ENCODE assay signal across 1 cellular context in the genomic region with DNA sequence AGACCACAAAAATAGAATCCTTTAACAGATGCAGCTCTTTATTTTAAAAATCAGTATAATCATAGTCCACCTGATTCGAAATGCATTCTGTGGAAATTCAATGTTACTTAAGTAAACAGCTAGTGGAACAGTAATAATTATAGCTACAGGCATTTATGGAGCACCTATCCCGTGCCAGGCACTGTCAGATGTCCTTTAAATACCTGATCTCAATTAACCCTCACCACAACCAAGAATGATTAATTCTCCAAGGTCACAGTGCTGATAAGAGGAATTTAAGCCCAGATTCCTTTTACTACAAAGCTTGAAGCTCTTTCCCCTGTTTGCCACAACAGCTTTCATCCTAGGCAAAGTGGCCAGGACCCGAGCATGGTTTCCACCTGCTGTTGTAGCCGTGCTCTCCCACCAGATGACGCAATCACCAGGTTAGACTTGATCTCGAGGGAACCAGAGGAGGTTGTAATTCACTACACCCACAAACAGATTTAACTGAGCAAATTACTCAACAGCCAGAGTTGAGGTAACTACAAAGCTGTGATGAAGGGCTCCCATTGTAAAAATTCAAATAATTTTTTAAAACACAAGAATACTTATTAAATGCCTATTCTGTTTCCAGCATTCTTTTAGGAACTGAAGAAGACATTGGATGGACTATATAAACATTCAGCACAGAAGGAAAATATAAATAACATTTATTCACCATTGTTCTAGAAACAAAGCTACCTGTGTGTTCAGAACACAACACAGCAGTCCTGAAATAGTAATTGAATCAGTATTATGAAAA.
A peak's percentile ranks its signal among the peaks of the same experiment; 100 is the strongest.
TF ChIP-seq lines count a peak whose summit lies in the region.

No MANE protein-coding gene starts in this region.

TF ChIP-seq in HepG2, 621 proteins besides CTCF, POLR2A, EP300 and RAD21 (continued from another document and continues in another):
- TF ChIP-seq NBN (conservative IDR thresholded peaks at IDR 0.05) (no peak), SP1 (IDR thresholded peaks at IDR 0.05) (no peak), SP1 (CRISPR knock-in tag; IDR thresholded peaks at IDR 0.05) (no peak), SMAD1 (CRISPR knock-in tag; IDR thresholded peaks at IDR 0.05; ENCODE audit: borderline replicate concordance, low read depth) (no peak), ZFYVE20 (CRISPR knock-in tag; IDR thresholded peaks at IDR 0.05; ENCODE audit: borderline replicate concordance, low read depth) (no peak), ZMYM2 (CRISPR knock-in tag; IDR thresholded peaks at IDR 0.05) (no peak), FOXA1 (IDR thresholded peaks at IDR 0.05) (no peak), FOXA1 (CRISPR knock-in tag; IDR thresholded peaks at IDR 0.05) (0 out of 2 replicates have a peak, but pooled peaks have one; percentile 12), TBX3 (IDR thresholded peaks at IDR 0.05; ENCODE audit: borderline replicate concordance) (no peak), GATA4 (IDR thresholded peaks at IDR 0.05; ENCODE audit: borderline replicate concordance, low read depth) (no peak), IKZF4 (CRISPR knock-in tag; IDR thresholded peaks at IDR 0.05; ENCODE audit: borderline replicate concordance, low read depth, not compliant biosample characterization) (no peak), TBL1XR1 (IDR thresholded peaks at IDR 0.05; ENCODE audit: borderline replicate concordance, low read length, partially characterized antibody) (no peak), SIN3A (IDR thresholded peaks at IDR 0.05; ENCODE audit: borderline replicate concordance, low read depth, low read length) (no peak), HMG20A (CRISPR knock-in tag; IDR thresholded peaks at IDR 0.05; ENCODE audit: borderline replicate concordance) (no peak), SNAPC2 (CRISPR knock-in tag; IDR thresholded peaks at IDR 0.05) (no peak), RFX5 (IDR thresholded peaks at IDR 0.05; ENCODE audit: low read depth, low read length) (no peak), TOE1 (CRISPR knock-in tag; IDR thresholded peaks at IDR 0.05) (no peak), KAT8 (CRISPR knock-in tag; IDR thresholded peaks at IDR 0.05) (peak; percentile 49; the same call in 1 of the 2 replicates), ZNF224 (CRISPR knock-in tag; IDR thresholded peaks at IDR 0.05) (no peak), PPARG (CRISPR knock-in tag; conservative IDR thresholded peaks at IDR 0.05) (no peak), SMARCC2 (IDR thresholded peaks at IDR 0.05) (no peak), NRL (CRISPR knock-in tag; IDR thresholded peaks at IDR 0.05; ENCODE audit: borderline replicate concordance) (no peak), TBP (CRISPR knock-in tag; IDR thresholded peaks at IDR 0.05) (no peak), BRD4 (CRISPR knock-in tag; IDR thresholded peaks at IDR 0.05) (no peak), ZNF263 (CRISPR knock-in tag; IDR thresholded peaks at IDR 0.05) (no peak), RARG (CRISPR knock-in tag; IDR thresholded peaks at IDR 0.05; ENCODE audit: low read depth) (no peak), MTA3 (CRISPR knock-in tag; IDR thresholded peaks at IDR 0.05) (no peak), ZNF883 (CRISPR knock-in tag; IDR thresholded peaks at IDR 0.05; ENCODE audit: not compliant biosample characterization) (no peak), ELF1 (CRISPR knock-in tag; IDR thresholded peaks at IDR 0.05) (no peak), ZNF615 (CRISPR knock-in tag; IDR thresholded peaks at IDR 0.05; ENCODE audit: borderline replicate concordance) (no peak), FOXO1 (CRISPR knock-in tag; IDR thresholded peaks at IDR 0.05) (no peak), ZNF567 (CRISPR knock-in tag; IDR thresholded peaks at IDR 0.05; ENCODE audit: borderline replicate concordance) (no peak)
- TF ChIP-seq, protein P1, sequence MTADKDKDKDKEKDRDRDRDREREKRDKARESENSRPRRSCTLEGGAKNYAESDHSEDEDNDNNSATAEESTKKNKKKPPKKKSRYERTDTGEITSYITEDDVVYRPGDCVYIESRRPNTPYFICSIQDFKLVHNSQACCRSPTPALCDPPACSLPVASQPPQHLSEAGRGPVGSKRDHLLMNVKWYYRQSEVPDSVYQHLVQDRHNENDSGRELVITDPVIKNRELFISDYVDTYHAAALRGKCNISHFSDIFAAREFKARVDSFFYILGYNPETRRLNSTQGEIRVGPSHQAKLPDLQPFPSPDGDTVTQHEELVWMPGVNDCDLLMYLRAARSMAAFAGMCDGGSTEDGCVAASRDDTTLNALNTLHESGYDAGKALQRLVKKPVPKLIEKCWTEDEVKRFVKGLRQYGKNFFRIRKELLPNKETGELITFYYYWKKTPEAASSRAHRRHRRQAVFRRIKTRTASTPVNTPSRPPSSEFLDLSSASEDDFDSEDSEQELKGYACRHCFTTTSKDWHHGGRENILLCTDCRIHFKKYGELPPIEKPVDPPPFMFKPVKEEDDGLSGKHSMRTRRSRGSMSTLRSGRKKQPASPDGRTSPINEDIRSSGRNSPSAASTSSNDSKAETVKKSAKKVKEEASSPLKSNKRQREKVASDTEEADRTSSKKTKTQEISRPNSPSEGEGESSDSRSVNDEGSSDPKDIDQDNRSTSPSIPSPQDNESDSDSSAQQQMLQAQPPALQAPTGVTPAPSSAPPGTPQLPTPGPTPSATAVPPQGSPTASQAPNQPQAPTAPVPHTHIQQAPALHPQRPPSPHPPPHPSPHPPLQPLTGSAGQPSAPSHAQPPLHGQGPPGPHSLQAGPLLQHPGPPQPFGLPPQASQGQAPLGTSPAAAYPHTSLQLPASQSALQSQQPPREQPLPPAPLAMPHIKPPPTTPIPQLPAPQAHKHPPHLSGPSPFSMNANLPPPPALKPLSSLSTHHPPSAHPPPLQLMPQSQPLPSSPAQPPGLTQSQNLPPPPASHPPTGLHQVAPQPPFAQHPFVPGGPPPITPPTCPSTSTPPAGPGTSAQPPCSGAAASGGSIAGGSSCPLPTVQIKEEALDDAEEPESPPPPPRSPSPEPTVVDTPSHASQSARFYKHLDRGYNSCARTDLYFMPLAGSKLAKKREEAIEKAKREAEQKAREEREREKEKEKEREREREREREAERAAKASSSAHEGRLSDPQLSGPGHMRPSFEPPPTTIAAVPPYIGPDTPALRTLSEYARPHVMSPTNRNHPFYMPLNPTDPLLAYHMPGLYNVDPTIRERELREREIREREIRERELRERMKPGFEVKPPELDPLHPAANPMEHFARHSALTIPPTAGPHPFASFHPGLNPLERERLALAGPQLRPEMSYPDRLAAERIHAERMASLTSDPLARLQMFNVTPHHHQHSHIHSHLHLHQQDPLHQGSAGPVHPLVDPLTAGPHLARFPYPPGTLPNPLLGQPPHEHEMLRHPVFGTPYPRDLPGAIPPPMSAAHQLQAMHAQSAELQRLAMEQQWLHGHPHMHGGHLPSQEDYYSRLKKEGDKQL (CRISPR knock-in tag; IDR thresholded peaks at IDR 0.05; ENCODE audit: low read depth) = no peak
- TF ChIP-seq, protein P2, sequence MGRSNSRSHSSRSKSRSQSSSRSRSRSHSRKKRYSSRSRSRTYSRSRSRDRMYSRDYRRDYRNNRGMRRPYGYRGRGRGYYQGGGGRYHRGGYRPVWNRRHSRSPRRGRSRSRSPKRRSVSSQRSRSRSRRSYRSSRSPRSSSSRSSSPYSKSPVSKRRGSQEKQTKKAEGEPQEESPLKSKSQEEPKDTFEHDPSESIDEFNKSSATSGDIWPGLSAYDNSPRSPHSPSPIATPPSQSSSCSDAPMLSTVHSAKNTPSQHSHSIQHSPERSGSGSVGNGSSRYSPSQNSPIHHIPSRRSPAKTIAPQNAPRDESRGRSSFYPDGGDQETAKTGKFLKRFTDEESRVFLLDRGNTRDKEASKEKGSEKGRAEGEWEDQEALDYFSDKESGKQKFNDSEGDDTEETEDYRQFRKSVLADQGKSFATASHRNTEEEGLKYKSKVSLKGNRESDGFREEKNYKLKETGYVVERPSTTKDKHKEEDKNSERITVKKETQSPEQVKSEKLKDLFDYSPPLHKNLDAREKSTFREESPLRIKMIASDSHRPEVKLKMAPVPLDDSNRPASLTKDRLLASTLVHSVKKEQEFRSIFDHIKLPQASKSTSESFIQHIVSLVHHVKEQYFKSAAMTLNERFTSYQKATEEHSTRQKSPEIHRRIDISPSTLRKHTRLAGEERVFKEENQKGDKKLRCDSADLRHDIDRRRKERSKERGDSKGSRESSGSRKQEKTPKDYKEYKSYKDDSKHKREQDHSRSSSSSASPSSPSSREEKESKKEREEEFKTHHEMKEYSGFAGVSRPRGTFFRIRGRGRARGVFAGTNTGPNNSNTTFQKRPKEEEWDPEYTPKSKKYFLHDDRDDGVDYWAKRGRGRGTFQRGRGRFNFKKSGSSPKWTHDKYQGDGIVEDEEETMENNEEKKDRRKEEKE (IDR thresholded peaks at IDR 0.05) = no peak
- TF ChIP-seq, protein P3, sequence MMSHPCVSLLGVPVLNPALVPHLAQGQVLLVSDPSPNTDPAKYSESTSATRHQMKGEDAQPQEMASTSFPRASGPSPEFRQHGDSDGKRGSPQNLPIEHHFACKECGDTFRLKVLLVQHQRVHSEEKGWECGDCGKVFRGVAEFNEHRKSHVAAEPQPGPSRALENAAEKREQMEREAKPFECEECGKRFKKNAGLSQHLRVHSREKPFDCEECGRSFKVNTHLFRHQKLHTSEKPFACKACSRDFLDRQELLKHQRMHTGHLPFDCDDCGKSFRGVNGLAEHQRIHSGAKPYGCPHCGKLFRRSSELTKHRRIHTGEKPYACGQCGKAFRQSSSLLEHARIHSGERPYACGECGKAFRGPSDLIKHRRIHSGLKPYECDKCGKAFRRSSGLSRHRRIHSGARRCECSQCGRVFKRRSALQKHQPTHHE (CRISPR knock-in tag; IDR thresholded peaks at IDR 0.05; ENCODE audit: borderline replicate concordance) = no peak
- TF ChIP-seq, protein P4, sequence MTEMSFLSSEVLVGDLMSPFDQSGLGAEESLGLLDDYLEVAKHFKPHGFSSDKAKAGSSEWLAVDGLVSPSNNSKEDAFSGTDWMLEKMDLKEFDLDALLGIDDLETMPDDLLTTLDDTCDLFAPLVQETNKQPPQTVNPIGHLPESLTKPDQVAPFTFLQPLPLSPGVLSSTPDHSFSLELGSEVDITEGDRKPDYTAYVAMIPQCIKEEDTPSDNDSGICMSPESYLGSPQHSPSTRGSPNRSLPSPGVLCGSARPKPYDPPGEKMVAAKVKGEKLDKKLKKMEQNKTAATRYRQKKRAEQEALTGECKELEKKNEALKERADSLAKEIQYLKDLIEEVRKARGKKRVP (CRISPR knock-in tag; IDR thresholded peaks at IDR 0.05) = peak; percentile 70 to 95
- TF ChIP-seq, protein P5, sequence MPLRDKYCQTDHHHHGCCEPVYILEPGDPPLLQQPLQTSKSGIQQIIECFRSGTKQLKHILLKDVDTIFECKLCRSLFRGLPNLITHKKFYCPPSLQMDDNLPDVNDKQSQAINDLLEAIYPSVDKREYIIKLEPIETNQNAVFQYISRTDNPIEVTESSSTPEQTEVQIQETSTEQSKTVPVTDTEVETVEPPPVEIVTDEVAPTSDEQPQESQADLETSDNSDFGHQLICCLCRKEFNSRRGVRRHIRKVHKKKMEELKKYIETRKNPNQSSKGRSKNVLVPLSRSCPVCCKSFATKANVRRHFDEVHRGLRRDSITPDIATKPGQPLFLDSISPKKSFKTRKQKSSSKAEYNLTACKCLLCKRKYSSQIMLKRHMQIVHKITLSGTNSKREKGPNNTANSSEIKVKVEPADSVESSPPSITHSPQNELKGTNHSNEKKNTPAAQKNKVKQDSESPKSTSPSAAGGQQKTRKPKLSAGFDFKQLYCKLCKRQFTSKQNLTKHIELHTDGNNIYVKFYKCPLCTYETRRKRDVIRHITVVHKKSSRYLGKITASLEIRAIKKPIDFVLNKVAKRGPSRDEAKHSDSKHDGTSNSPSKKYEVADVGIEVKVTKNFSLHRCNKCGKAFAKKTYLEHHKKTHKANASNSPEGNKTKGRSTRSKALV (CRISPR knock-in tag; IDR thresholded peaks at IDR 0.05) = no peak
- TF ChIP-seq, protein P6, sequence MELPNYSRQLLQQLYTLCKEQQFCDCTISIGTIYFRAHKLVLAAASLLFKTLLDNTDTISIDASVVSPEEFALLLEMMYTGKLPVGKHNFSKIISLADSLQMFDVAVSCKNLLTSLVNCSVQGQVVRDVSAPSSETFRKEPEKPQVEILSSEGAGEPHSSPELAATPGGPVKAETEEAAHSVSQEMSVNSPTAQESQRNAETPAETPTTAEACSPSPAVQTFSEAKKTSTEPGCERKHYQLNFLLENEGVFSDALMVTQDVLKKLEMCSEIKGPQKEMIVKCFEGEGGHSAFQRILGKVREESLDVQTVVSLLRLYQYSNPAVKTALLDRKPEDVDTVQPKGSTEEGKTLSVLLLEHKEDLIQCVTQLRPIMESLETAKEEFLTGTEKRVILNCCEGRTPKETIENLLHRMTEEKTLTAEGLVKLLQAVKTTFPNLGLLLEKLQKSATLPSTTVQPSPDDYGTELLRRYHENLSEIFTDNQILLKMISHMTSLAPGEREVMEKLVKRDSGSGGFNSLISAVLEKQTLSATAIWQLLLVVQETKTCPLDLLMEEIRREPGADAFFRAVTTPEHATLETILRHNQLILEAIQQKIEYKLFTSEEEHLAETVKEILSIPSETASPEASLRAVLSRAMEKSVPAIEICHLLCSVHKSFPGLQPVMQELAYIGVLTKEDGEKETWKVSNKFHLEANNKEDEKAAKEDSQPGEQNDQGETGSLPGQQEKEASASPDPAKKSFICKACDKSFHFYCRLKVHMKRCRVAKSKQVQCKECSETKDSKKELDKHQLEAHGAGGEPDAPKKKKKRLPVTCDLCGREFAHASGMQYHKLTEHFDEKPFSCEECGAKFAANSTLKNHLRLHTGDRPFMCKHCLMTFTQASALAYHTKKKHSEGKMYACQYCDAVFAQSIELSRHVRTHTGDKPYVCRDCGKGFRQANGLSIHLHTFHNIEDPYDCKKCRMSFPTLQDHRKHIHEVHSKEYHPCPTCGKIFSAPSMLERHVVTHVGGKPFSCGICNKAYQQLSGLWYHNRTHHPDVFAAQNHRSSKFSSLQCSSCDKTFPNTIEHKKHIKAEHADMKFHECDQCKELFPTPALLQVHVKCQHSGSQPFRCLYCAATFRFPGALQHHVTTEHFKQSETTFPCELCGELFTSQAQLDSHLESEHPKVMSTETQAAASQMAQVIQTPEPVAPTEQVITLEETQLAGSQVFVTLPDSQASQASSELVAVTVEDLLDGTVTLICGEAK (IDR thresholded peaks at IDR 0.05) = no peak
- TF ChIP-seq, protein P6 (CRISPR knock-in tag; IDR thresholded peaks at IDR 0.05) = no peak
